Comparison of ENCODE assay signal across 28 cellular contexts in genomic region chr20:47549671-47550070, GRCh38. TPM values are rescaled to one million over a fixed set of nuclear protein-coding genes. Genes with fewer than 3 reads are reported as not detected.
DNase-seq lines count a peak whose midpoint lies in the region; ATAC-seq and TF ChIP-seq lines count a peak whose summit lies in the region.
"Had no signal": no experiment of that assay in that cellular context is flagged by ENCODE, and none has a peak within 500 bp of the region (broad histone marks: within the 10 kb centered on the region; RNA-seq: fewer than 3 reads in every experiment).

No MANE protein-coding gene starts in this region.

- no peak overlapping the region for H3K27ac ChIP-seq in CD4-positive, alpha-beta T cell (ENCODE audit: low read depth, low read length)
- H3K27ac ChIP-seq in naive thymus-derived CD4-positive, alpha-beta T cell (ENCODE audit: low read depth, low read length), result no peak overlapping the region
- no peak overlapping the region for H3K27ac ChIP-seq in vagina
- H3K27ac ChIP-seq: ascending aorta, cardiac muscle cell, parathyroid adenoma, thoracic aorta had no signal

- intact Hi-C loops in CD4-positive, alpha-beta T cell (cut with DNase I, micrococcal nuclease), result loop anchor here in 1 of 2 experiments (10.0 kb wide), 1 partner anchor 45 kb away; the partner anchor contains the start of gene NCOA3
- intact Hi-C loops in naive thymus-derived CD4-positive, alpha-beta T cell (cut with micrococcal nuclease), result no loop called here
- intact Hi-C loops in vagina (cut with DNase I), result no loop called here

- no peaks in the 10 kb centered on the region for H3K27me3 Mint-ChIP-seq in activated T-cell treated with anti-CD3 and anti-CD28 coated beads, Interleukin-2, amount 50 U/mL, for 24 hours
- H3K27me3 Mint-ChIP-seq in activated T-cell treated with anti-CD3 and anti-CD28 coated beads, Interleukin-2, amount 50 U/mL, for 4 hours (ENCODE audit: low read depth), result no peaks in the 10 kb centered on the region
- no peaks in the 10 kb centered on the region for H3K27me3 Mint-ChIP-seq in CD4-positive, alpha-beta T cell
- H3K27me3 Mint-ChIP-seq in WTC11 (ENCODE audit: low read depth) (no peaks in the 10 kb centered on the region), T-cell (no peaks in the 10 kb centered on the region)
- no peaks in the 10 kb centered on the region for H3K27me3 Mint-ChIP-seq in naive thymus-derived CD4-positive, alpha-beta T cell
- H3K27me3 Mint-ChIP-seq: activated CD8-positive, alpha-beta memory T cell treated with anti-CD3 and anti-CD28 coated beads, Interleukin-2, amount 10 ng/mL, durations not matched to agents 7 days and 5 days; CD8-positive, alpha-beta memory T cell; effector memory CD8-positive, alpha-beta T cell had no signal

- H3K27ac Mint-ChIP-seq in activated T-cell treated with anti-CD3 and anti-CD28 coated beads, Interleukin-2, amount 50 U/mL, for 24 hours, result peak overlapping the region; percentile 50
- peak overlapping the region; percentile 58 for H3K27ac Mint-ChIP-seq in CD4-positive, alpha-beta T cell
- H3K27ac Mint-ChIP-seq in WTC11 (peak overlapping the region; percentile 9; the same call in 1 of the 2 replicates), T-cell (no peak overlapping the region)
- H3K27ac Mint-ChIP-seq in naive thymus-derived CD4-positive, alpha-beta T cell, result peak overlapping the region in 6 of 9 donors; percentile 42 to 63 (median 46)
- H3K27ac Mint-ChIP-seq: activated CD8-positive, alpha-beta memory T cell treated with anti-CD3 and anti-CD28 coated beads, Interleukin-2, amount 10 ng/mL, durations not matched to agents 7 days and 5 days had no signal

- POLR2A ChIA-PET in CD4-positive, alpha-beta T cell (lab: Charles Lee), result no interaction called here
- POLR2A ChIA-PET in WTC11 (lab: Charles Lee) (no interaction called here), T-cell (lab: Charles Lee) (interaction anchor here in 1 of 2 donors (0.7 kb wide), 1 partner anchor 13 kb away, joined by 3 read pairs; no protein-coding TSS in a partner anchor)
- POLR2A ChIA-PET in naive thymus-derived CD4-positive, alpha-beta T cell (lab: Charles Lee), result no interaction called here

- no peaks in the 10 kb centered on the region for H3K9me3 ChIP-seq in CD4-positive, alpha-beta T cell (ENCODE audit: control insufficient read depth, low read length)
- H3K9me3 ChIP-seq in naive thymus-derived CD4-positive, alpha-beta T cell (ENCODE audit: control insufficient read depth in 2 of 3, low read length in 3 of 3), result no peaks in the 10 kb centered on the region
- no peaks in the 10 kb centered on the region for H3K9me3 ChIP-seq in vagina
- H3K9me3 ChIP-seq: ascending aorta, thoracic aorta had no signal

- H3K4me3 ChIP-seq in naive thymus-derived CD4-positive, alpha-beta T cell (ENCODE audit: low read length), result no peak overlapping the region
- H3K4me3 ChIP-seq in vagina, result no peak overlapping the region
- H3K4me3 ChIP-seq: ascending aorta, cardiac muscle cell, thoracic aorta had no signal

- no peak for DNase-seq in activated T-cell treated with anti-CD3 and anti-CD28 coated beads, Interleukin-2, amount 50 U/mL, for 24 hours
- DNase-seq in activated T-cell treated with anti-CD3 and anti-CD28 coated beads, Interleukin-2, amount 50 U/mL, for 4 hours, result no peak
- DNase-seq in CD4-positive, alpha-beta T cell, result no peak
- no peak for DNase-seq in WTC11 (ENCODE audit: low spot score)
- no peak for DNase-seq in naive thymus-derived CD4-positive, alpha-beta T cell
- no peak for DNase-seq in T-cell
- DNase-seq in NCI-H510A (lab: John Stamatoyannopoulos, UW), result no peak
- DNase-seq in vagina (ENCODE audit: extremely low spot score in 2 of 2), result no peak
- DNase-seq: activated CD4-positive, alpha-beta T cell treated with anti-CD3 and anti-CD28 coated beads, Interleukin-2, amount 50 U/mL, for 1 hour; activated CD8-positive, alpha-beta memory T cell treated with anti-CD3 and anti-CD28 coated beads, Interleukin-2, amount 10 ng/mL, durations not matched to agents 7 days and 5 days; AML-193; CD8-positive, alpha-beta memory T cell; cortex of kidney; effector memory CD8-positive, alpha-beta T cell; erythroblast; immature natural killer cell; left colon; NCI-H1092; NCI-H1694 treated with DMSO at 0.1 percent for 48 hours; retina; RPMI8226; small intestine; stimulated activated naive CD8-positive, alpha-beta T cell treated with anti-CD3 and anti-CD28 coated beads, Interleukin-15, Interleukin-2, amounts not matched to agents 100 U/mL and 50 U/mL, for 24 hours had no signal

- H3K36me3 Mint-ChIP-seq in activated T-cell treated with anti-CD3 and anti-CD28 coated beads, Interleukin-2, amount 50 U/mL, for 24 hours (ENCODE audit: low read depth), result peaks cover 75% of the 10 kb centered on the region
- peaks cover 25% of the 10 kb centered on the region for H3K36me3 Mint-ChIP-seq in activated T-cell treated with anti-CD3 and anti-CD28 coated beads, Interleukin-2, amount 50 U/mL, for 4 hours (ENCODE audit: insufficient read depth)
- peaks cover 30% of the 10 kb centered on the region for H3K36me3 Mint-ChIP-seq in CD4-positive, alpha-beta T cell (ENCODE audit: low read depth)
- H3K36me3 Mint-ChIP-seq in WTC11, result peaks cover 5% of the 10 kb centered on the region
- H3K36me3 Mint-ChIP-seq in naive thymus-derived CD4-positive, alpha-beta T cell, result peaks cover 4 to 26% (median 17%) of the 10 kb centered on the region in 5 donors
- H3K36me3 Mint-ChIP-seq in T-cell, result peaks cover 26% of the 10 kb centered on the region

- CTCF ChIA-PET in CD4-positive, alpha-beta T cell (lab: Charles Lee), result interaction anchor here (0.7 to 1.2 kb wide), 4 partner anchors 13 to 52 kb away, joined by 3 read pairs; no protein-coding TSS in a partner anchor
- CTCF ChIA-PET in WTC11 (lab: Charles Lee) (interaction anchor here (1.4 kb wide), 1 partner anchor 15 kb away, joined by 5 read pairs; no protein-coding TSS in a partner anchor), T-cell (lab: Charles Lee) (no interaction called here)
- CTCF ChIA-PET in naive thymus-derived CD4-positive, alpha-beta T cell (lab: Charles Lee), result no interaction called here

- peaks cover 56% of the 10 kb centered on the region for H3K4me1 Mint-ChIP-seq in activated T-cell treated with anti-CD3 and anti-CD28 coated beads, Interleukin-2, amount 50 U/mL, for 24 hours (ENCODE audit: low read depth)
- peaks cover 38% of the 10 kb centered on the region for H3K4me1 Mint-ChIP-seq in activated T-cell treated with anti-CD3 and anti-CD28 coated beads, Interleukin-2, amount 50 U/mL, for 4 hours (ENCODE audit: low read depth)
- H3K4me1 Mint-ChIP-seq in CD4-positive, alpha-beta T cell (ENCODE audit: low read depth), result peaks cover 49% of the 10 kb centered on the region
- H3K4me1 Mint-ChIP-seq in WTC11, result peaks cover 39% of the 10 kb centered on the region
- peaks cover 25 to 65% (median 51%) of the 10 kb centered on the region in 7 donors for H3K4me1 Mint-ChIP-seq in naive thymus-derived CD4-positive, alpha-beta T cell
- peaks cover 37 to 56% (median 52%) of the 10 kb centered on the region in 3 donors for H3K4me1 Mint-ChIP-seq in T-cell

- TF ChIP-seq CTCF in CD4-positive, alpha-beta T cell (IDR thresholded peaks at IDR 0.05), result no peak
- TF ChIP-seq CTCF in WTC11 (IDR thresholded peaks at IDR 0.05) (no peak), vagina (IDR thresholded peaks at IDR 0.05) (no peak)

- H3K4me3 Mint-ChIP-seq in activated T-cell treated with anti-CD3 and anti-CD28 coated beads, Interleukin-2, amount 50 U/mL, for 24 hours, result no peak overlapping the region
- H3K4me3 Mint-ChIP-seq in activated T-cell treated with anti-CD3 and anti-CD28 coated beads, Interleukin-2, amount 50 U/mL, for 4 hours, result no peak overlapping the region
- H3K4me3 Mint-ChIP-seq in CD4-positive, alpha-beta T cell, result no peak overlapping the region
- H3K4me3 Mint-ChIP-seq in WTC11 (no peak overlapping the region), T-cell (no peak overlapping the region)
- H3K4me3 Mint-ChIP-seq in naive thymus-derived CD4-positive, alpha-beta T cell, result peak overlapping the region in 3 of 10 donors; percentile 7 to 35 (median 18)
- H3K4me3 Mint-ChIP-seq: activated CD8-positive, alpha-beta memory T cell treated with anti-CD3 and anti-CD28 coated beads, Interleukin-2, amount 10 ng/mL, durations not matched to agents 7 days and 5 days; effector memory CD8-positive, alpha-beta T cell; immature natural killer cell had no signal

- H3K36me3 ChIP-seq in naive thymus-derived CD4-positive, alpha-beta T cell (ENCODE audit: control insufficient read depth in 2 of 3, insufficient read depth in 3 of 3, low read length in 3 of 3), result no peaks in the 10 kb centered on the region
- H3K36me3 ChIP-seq in vagina, result no peaks in the 10 kb centered on the region
- H3K36me3 ChIP-seq: ascending aorta, cardiac muscle cell, thoracic aorta had no signal

- ATAC-seq in activated T-cell treated with anti-CD3 and anti-CD28 coated beads, Interleukin-2, amount 50 U/mL, for 4 hours, result no peak
- no peak for ATAC-seq in CD4-positive, alpha-beta T cell (ENCODE audit: poor library complexity)
- ATAC-seq in WTC11, result no peak
- ATAC-seq in naive thymus-derived CD4-positive, alpha-beta T cell, result no peak
- no peak for ATAC-seq in T-cell (replicated peaks in 1 of 4)
- ATAC-seq: activated CD8-positive, alpha-beta memory T cell treated with anti-CD3 and anti-CD28 coated beads, Interleukin-2, amount 10 ng/mL, durations not matched to agents 7 days and 5 days; activated naive CD4-positive, alpha-beta T cell treated with anti-CD3 and anti-CD28 coated beads, Interleukin-2, amount 50 U/mL, for 72 hours; effector memory CD8-positive, alpha-beta T cell; left colon; stimulated activated naive CD8-positive, alpha-beta T cell treated with anti-CD3 and anti-CD28 coated beads, Interleukin-15, Interleukin-2, amounts not matched to agents 100 U/mL and 50 U/mL, for 24 hours had no signal

- H3K4me1 ChIP-seq in naive thymus-derived CD4-positive, alpha-beta T cell (ENCODE audit: control insufficient read depth in 2 of 2, insufficient read depth in 2 of 2, low read length in 2 of 2), result no peaks in the 10 kb centered on the region
- peaks cover 19% of the 10 kb centered on the region for H3K4me1 ChIP-seq in vagina
- H3K4me1 ChIP-seq: parathyroid adenoma had no signal

- no peaks in the 10 kb centered on the region for H3K9me3 Mint-ChIP-seq in activated T-cell treated with anti-CD3 and anti-CD28 coated beads, Interleukin-2, amount 50 U/mL, for 24 hours
- H3K9me3 Mint-ChIP-seq in activated T-cell treated with anti-CD3 and anti-CD28 coated beads, Interleukin-2, amount 50 U/mL, for 4 hours, result no peaks in the 10 kb centered on the region
- H3K9me3 Mint-ChIP-seq in CD4-positive, alpha-beta T cell, result no peaks in the 10 kb centered on the region
- no peaks in the 10 kb centered on the region for H3K9me3 Mint-ChIP-seq in WTC11
- H3K9me3 Mint-ChIP-seq in naive thymus-derived CD4-positive, alpha-beta T cell, result peaks cover 0 to 2% (median 0%) of the 10 kb centered on the region in 11 donors
- H3K9me3 Mint-ChIP-seq in T-cell, result no peaks in the 10 kb centered on the region
- H3K9me3 Mint-ChIP-seq: activated naive CD4-positive, alpha-beta T cell treated with anti-CD3 and anti-CD28 coated beads, Interleukin-2, amount 50 U/mL, for 72 hours; effector memory CD8-positive, alpha-beta T cell; immature natural killer cell had no signal

- no peak for TF ChIP-seq POLR2A in vagina (IDR thresholded peaks at IDR 0.05)

- H3K27me3 ChIP-seq in CD4-positive, alpha-beta T cell (ENCODE audit: control insufficient read depth, insufficient read depth, low read length), result no peaks in the 10 kb centered on the region
- no peaks in the 10 kb centered on the region for H3K27me3 ChIP-seq in naive thymus-derived CD4-positive, alpha-beta T cell (ENCODE audit: control insufficient read depth in 2 of 2, insufficient read depth in 2 of 2, low read length in 2 of 2)
- H3K27me3 ChIP-seq in vagina, result no peaks in the 10 kb centered on the region
- H3K27me3 ChIP-seq: ascending aorta, cardiac muscle cell had no signal

RNA-seq across cellular contexts. Expression of gene NCOA3, which starts 48.0 kb away (rescaled TPM):
- total RNA-seq in activated T-cell treated with anti-CD3 and anti-CD28 coated beads, Interleukin-2, amount 50 U/mL, for 4 hours, result 100 to 1,000 TPM; 103 to 121 (median 118) TPM
- 10 to 100 TPM; 59.9 to 65.4 TPM for total RNA-seq in CD4-positive, alpha-beta T cell
- total RNA-seq in WTC11 (2021) (20.2 to 25.2 TPM (median 21.5 TPM) in 3 replicates), T-cell (10 to 100 TPM; 64.4 to 89.2 (median 68.9) TPM), vagina (47.1 TPM)
- 100 to 1,000 TPM in 1 of 5 experiments, 10 to 100 TPM in 4; 75.0 to 115 (median 89.2) TPM for total RNA-seq in naive thymus-derived CD4-positive, alpha-beta T cell
- polyA plus RNA-seq in naive thymus-derived CD4-positive, alpha-beta T cell, result 10 to 100 TPM; 20.3 to 28.4 TPM

Comparison
In these comparisons a context has a peak if more than half of its experiments do, and no peak if none do; other contexts are left out.
1. H3K27ac Mint-ChIP-seq: peak in activated T-cell treated with anti-CD3 and anti-CD28 coated beads, Interleukin-2, amount 50 U/mL, for 24 hours (single experiment), CD4-positive, alpha-beta T cell (single experiment), WTC11 (single experiment) and naive thymus-derived CD4-positive, alpha-beta T cell (6 of 9); none in T-cell (0 of 2).
2. CTCF ChIA-PET loops: an anchor here in CD4-positive, alpha-beta T cell (0.7 to 1.2 kb wide) and WTC11 (1.4 kb wide); none called in naive thymus-derived CD4-positive, alpha-beta T cell and T-cell.